15 cellular contexts compared by ENCODE assay signal in genomic region chr6:33613146-33613793, GRCh38. TPM values are rescaled to one million over a fixed set of nuclear protein-coding genes. Genes with fewer than 3 reads are reported as not detected.
DNase-seq lines count a peak whose midpoint lies in the region; ATAC-seq and TF ChIP-seq lines count a peak whose summit lies in the region.
"Had no signal": no experiment of that assay in that cellular context is flagged by ENCODE, and none has a peak within 500 bp of the region (broad histone marks: within the 10 kb centered on the region; RNA-seq: fewer than 3 reads in every experiment).

No MANE protein-coding gene starts in this region.

- H3K27ac Mint-ChIP-seq in CD4-positive, alpha-beta T cell, result no peak overlapping the region

- H2AFZ ChIP-seq in PC-9, result no peak overlapping the region
- H2AFZ ChIP-seq in osteoblast (ENCODE audit: low read length), result peak overlapping the region; percentile 82
- H2AFZ ChIP-seq: hepatocyte had no signal

- H3F3A ChIP-seq in PC-9 (ENCODE audit: insufficient read depth, low read depth), result peaks cover 46% of the 10 kb centered on the region

- intact Hi-C loops in CD4-positive, alpha-beta T cell (cut with DNase I, micrococcal nuclease), result no loop called here
- intact Hi-C loops in PC-9 (cut with micrococcal nuclease; ENCODE audit: unreplicated experiment), result no loop called here
- intact Hi-C loops in dorsolateral prefrontal cortex (cut with DNase I), result no loop called here

- BruUV-seq in PC-9 (replicated peaks; lab: Mats Ljungman, UMichigan), result TSS peak; percentile 91

- H3K4me2 ChIP-seq in PC-9 (peak overlapping the region; percentile 68), osteoblast (ENCODE audit: insufficient read depth, low read length) (peak overlapping the region; percentile 79)
- H3K4me2 ChIP-seq: hepatocyte, SK-N-SH had no signal

- CTCF ChIA-PET in CD4-positive, alpha-beta T cell (lab: Charles Lee), result no interaction called here
- CTCF ChIA-PET in PC-9 (lab: Charles Lee), result no interaction called here

- H3K4me1 ChIP-seq in PC-9 (replicated peaks; ENCODE audit: insufficient read depth) (peaks cover 73% of the 10 kb centered on the region), osteoblast (ENCODE audit: insufficient read depth, low read length) (peaks cover 44% of the 10 kb centered on the region)

- H3K9me3 ChIP-seq in CD4-positive, alpha-beta T cell (ENCODE audit: control insufficient read depth, low read length), result no peaks in the 10 kb centered on the region
- no peaks in the 10 kb centered on the region for H3K9me3 ChIP-seq in PC-9 (ENCODE audit: insufficient read depth, low read depth)
- no peaks in the 10 kb centered on the region for H3K9me3 ChIP-seq in osteoblast (ENCODE audit: low read depth, low read length)
- H3K9me3 ChIP-seq: SK-N-SH, upper lobe of right lung had no signal

- H3K36me3 ChIP-seq in PC-9 (ENCODE audit: low read depth) (no peaks in the 10 kb centered on the region), osteoblast (ENCODE audit: insufficient read depth, low read length) (no peaks in the 10 kb centered on the region)
- H3K36me3 ChIP-seq: upper lobe of right lung had no signal

- H3K79me2 ChIP-seq in PC-9 (ENCODE audit: low read depth) (no peaks in the 10 kb centered on the region), osteoblast (ENCODE audit: insufficient read depth, low read length) (no peaks in the 10 kb centered on the region)
- H3K79me2 ChIP-seq: hepatocyte had no signal

- ATAC-seq in CD4-positive, alpha-beta T cell (ENCODE audit: poor library complexity), result no peak
- ATAC-seq in HG03469 (IDR thresholded peaks at IDR 0.05; ENCODE audit: unreplicated experiment), result no peak

- H3K4me3 Mint-ChIP-seq in CD4-positive, alpha-beta T cell, result peak overlapping the region; percentile 69

- H3K27ac ChIP-seq in CD4-positive, alpha-beta T cell (ENCODE audit: low read depth, low read length), result no peak overlapping the region
- peak overlapping the region; percentile 89 for H3K27ac ChIP-seq in PC-9
- peak overlapping the region; percentile 91 for H3K27ac ChIP-seq in osteoblast (ENCODE audit: low read depth, low read length)
- H3K27ac ChIP-seq in dorsolateral prefrontal cortex, result no peak overlapping the region
- H3K27ac ChIP-seq: hepatocyte, upper lobe of right lung had no signal

- no peak overlapping the region for H3K4me3 ChIP-seq in PC-9
- peak overlapping the region; percentile 30 for H3K4me3 ChIP-seq in osteoblast (ENCODE audit: insufficient read depth, low read length)
- H3K4me3 ChIP-seq in dorsolateral prefrontal cortex, result no peak overlapping the region
- H3K4me3 ChIP-seq: hepatocyte, upper lobe of right lung had no signal

- no peak for DNase-seq in CD4-positive, alpha-beta T cell
- DNase-seq in PC-9 (peak in 1 of 2 experiments; percentile 76), dedifferentiated amniotic fluid mesenchymal stem cell (ENCODE audit: extremely low spot score) (peak; percentile 71), osteoblast (ENCODE audit: insufficient read length, low spot score, missing footprints) (peak; percentile 94), NCI-H1048 (lab: John Stamatoyannopoulos, UW) (no peak), T1000 (lab: John Stamatoyannopoulos, UW) (no peak), dorsolateral prefrontal cortex (no peak)
- DNase-seq: activated CD4-positive, alpha-beta T cell treated with anti-CD3 and anti-CD28 coated beads for 4 hours; cortex of kidney; NCI-H1092; NCI-H524; SK-N-SH; upper lobe of right lung had no signal

- POLR2A ChIA-PET in CD4-positive, alpha-beta T cell (lab: Charles Lee), result no interaction called here
- POLR2A ChIA-PET in PC-9 (lab: Charles Lee; ENCODE audit: unreplicated experiment), result interaction anchor here (0.6 kb wide), 1 partner anchor 760 kb away, joined by 3 read pairs; the partner anchor contains the start of gene TAP1

- H3K27me3 Mint-ChIP-seq in CD4-positive, alpha-beta T cell, result no peaks in the 10 kb centered on the region

- H3K27me3 ChIP-seq in CD4-positive, alpha-beta T cell (ENCODE audit: control insufficient read depth, insufficient read depth, low read length), result no peaks in the 10 kb centered on the region
- H3K27me3 ChIP-seq in PC-9 (ENCODE audit: insufficient read depth, low read depth), result no peaks in the 10 kb centered on the region
- no peaks in the 10 kb centered on the region for H3K27me3 ChIP-seq in osteoblast (ENCODE audit: insufficient read depth, low read length)
- H3K27me3 ChIP-seq in dorsolateral prefrontal cortex, result peaks cover 0 to 4% (median 0%) of the 10 kb centered on the region in 45 donors
- H3K27me3 ChIP-seq: hepatocyte, upper lobe of right lung had no signal

- H4K20me1 ChIP-seq in PC-9 (ENCODE audit: insufficient read depth) (no peaks in the 10 kb centered on the region), osteoblast (ENCODE audit: insufficient read depth, low read length) (no peaks in the 10 kb centered on the region)

- H3K9me3 Mint-ChIP-seq in CD4-positive, alpha-beta T cell, result no peaks in the 10 kb centered on the region

- H3K9me2 ChIP-seq in PC-9 (ENCODE audit: insufficient read depth), result no peaks in the 10 kb centered on the region
- H3K9me2 ChIP-seq: SK-N-SH had no signal

- no peaks in the 10 kb centered on the region for H3K36me3 Mint-ChIP-seq in CD4-positive, alpha-beta T cell (ENCODE audit: low read depth)

- no peaks in the 10 kb centered on the region for H3K4me1 Mint-ChIP-seq in CD4-positive, alpha-beta T cell (ENCODE audit: low read depth)

- TF ChIP-seq CTCF in CD4-positive, alpha-beta T cell (IDR thresholded peaks at IDR 0.05), result no peak
- TF ChIP-seq CTCF in PC-9 (conservative IDR thresholded peaks at IDR 0.05), result no peak
- no peak for TF ChIP-seq CTCF in osteoblast (IDR thresholded peaks at IDR 0.05; ENCODE audit: extremely low read depth, low read depth, low read length)
- TF ChIP-seq CTCF in dorsolateral prefrontal cortex (IDR thresholded peaks at IDR 0.05 in 54 of 56, conservative IDR thresholded peaks at IDR 0.05 in 2 of 56; ENCODE audit: low read depth in 1 of 56, partially characterized antibody in 56 of 56), result no peak

RNA-seq across cellular contexts. Expression of gene ITPR3, which starts 7.9 kb away (rescaled TPM):
- 10 to 100 TPM; 44.5 to 45.5 TPM for total RNA-seq in CD4-positive, alpha-beta T cell
- total RNA-seq in PC-9 (2021), result 78.3 and 86.9 TPM in 2 replicates
- total RNA-seq in osteoblast, result 46.7 and 52.2 TPM in 2 replicates
- total RNA-seq in dorsolateral prefrontal cortex, result 10 to 100 TPM in 1 of 120 experiments, 1 to 10 TPM in 119; 1.3 to 10.9 (median 3.8) TPM

RNA-seq across cellular contexts. Expression of gene BAK1, which starts 33.2 kb away (rescaled TPM):
- total RNA-seq in CD4-positive, alpha-beta T cell, result 10 to 100 TPM; 38.3 to 40.8 TPM
- total RNA-seq in PC-9 (2021) (24.6 and 28.4 TPM in 2 replicates), osteoblast (13.3 and 13.8 TPM in 2 replicates), dorsolateral prefrontal cortex (10 to 100 TPM in 82 of 120 experiments, 1 to 10 TPM in 38; 6.4 to 17.0 (median 10.8) TPM)

Comparison
In these comparisons a context has a peak if more than half of its experiments do, and no peak if none do; other contexts are left out.
1. DNase-seq: peak in dedifferentiated amniotic fluid mesenchymal stem cell (single experiment) and osteoblast (single experiment); none in CD4-positive, alpha-beta T cell (0 of 10), NCI-H1048 (single experiment), T1000 (single experiment) and dorsolateral prefrontal cortex (0 of 10).
2. H3K27ac ChIP-seq: peak in PC-9 (single experiment) and osteoblast (single experiment); none in CD4-positive, alpha-beta T cell (single experiment) and dorsolateral prefrontal cortex (0 of 59).